In the genomic region with DNA sequence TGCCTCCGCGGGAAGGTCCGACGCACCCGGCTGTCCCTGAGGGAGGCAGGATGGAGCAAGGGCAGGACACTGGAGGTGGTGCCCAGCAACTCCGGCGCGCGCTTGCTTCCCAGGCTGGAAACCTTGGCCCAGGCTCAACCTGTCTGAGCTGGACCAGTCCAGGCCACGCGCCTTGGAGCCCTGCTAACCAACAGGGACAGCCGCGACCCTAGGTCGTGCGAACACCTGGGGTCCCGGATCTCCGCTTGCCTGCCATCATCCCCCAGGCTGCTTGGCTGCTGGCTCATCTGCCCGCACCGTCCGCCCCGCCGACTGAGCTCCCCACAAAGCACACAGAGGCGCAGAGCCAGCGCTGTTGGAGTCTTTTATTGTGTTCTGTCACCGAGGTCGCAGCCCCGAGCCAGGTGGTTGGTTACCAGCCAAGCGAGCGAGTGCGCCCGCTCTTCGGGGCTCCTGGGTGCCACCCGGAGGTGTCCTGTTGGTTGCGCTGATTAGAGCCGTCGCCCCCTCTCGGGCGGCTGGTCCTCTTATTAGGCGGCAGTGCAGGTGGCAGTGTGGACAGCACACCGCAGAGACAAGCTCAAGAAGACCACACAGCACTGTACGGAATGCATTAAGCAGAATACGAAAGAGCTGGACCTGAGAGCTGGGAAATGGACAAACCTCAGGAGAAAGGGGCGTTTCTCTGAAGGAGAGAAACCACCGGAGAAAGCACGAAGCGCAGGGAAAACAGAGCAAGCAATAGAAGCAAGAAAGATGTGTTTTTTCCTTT, we compare ENCODE assay signal across 9 cellular contexts. TPM values are rescaled to one million over a fixed set of nuclear protein-coding genes. Genes with fewer than 3 reads are reported as not detected.
DNase-seq lines count a peak whose midpoint lies in the region; ATAC-seq, FAIRE-seq and TF ChIP-seq lines count a peak whose summit lies in the region.
"Had no signal": no experiment of that assay in that cellular context is flagged by ENCODE, and none has a peak within 500 bp of the region (broad histone marks: within the 10 kb centered on the region; RNA-seq: fewer than 3 reads in every experiment).

No MANE protein-coding gene starts in this region.

- no peak for TF ChIP-seq RAD21 in SK-N-SH (IDR thresholded peaks at IDR 0.05; ENCODE audit: low read length)

- H3K79me2 ChIP-seq in SK-N-SH (ENCODE audit: insufficient read depth): no peaks in the 10 kb centered on the region

- CTCF ChIA-PET in SK-N-SH (lab: Yijun Ruan, JAX): interaction anchor here (0.7 to 5.6 kb wide), 5 partner anchors 9 to 1469 kb away, joined by 3 to 20 read pairs (median 5); no protein-coding TSS in a partner anchor
- CTCF ChIA-PET in HEK293T (lab: Yijun Ruan, JAX): no interaction called here

- H4K20me1 ChIP-seq in SK-N-SH (ENCODE audit: insufficient read depth): no peaks in the 10 kb centered on the region

- TF ChIP-seq CTCF in SK-N-SH (IDR thresholded peaks at IDR 0.05) (no peak), suprapubic skin (IDR thresholded peaks at IDR 0.05) (no peak), upper lobe of right lung (IDR thresholded peaks at IDR 0.05) (no peak)

- no peak overlapping the region for H3K4me3 ChIP-seq in SK-N-SH (ENCODE audit: low read depth in 2 of 2, low read length in 1 of 2)
- H3K4me3 ChIP-seq in suprapubic skin: peak overlapping the region; percentile 71
- H3K4me3 ChIP-seq in upper lobe of right lung: no peak overlapping the region

- no peaks in the 10 kb centered on the region; a peak in 1 of 4 replicates for H3K4me1 ChIP-seq in SK-N-SH (ENCODE audit: control insufficient read depth in 1 of 2, insufficient read depth in 2 of 2, low read depth in 1 of 2, low read length in 1 of 2)
- H3K4me1 ChIP-seq in suprapubic skin: peaks cover 53% of the 10 kb centered on the region
- peaks cover 34% of the 10 kb centered on the region for H3K4me1 ChIP-seq in upper lobe of right lung

- no peak overlapping the region for H2AFZ ChIP-seq in SK-N-SH (ENCODE audit: low read depth)

- no peak for FAIRE-seq in urothelium cell line (lab: Jason Lieb, UNC)

- no peak for ATAC-seq in SK-N-SH treated with all-trans-retinoic acid at 6 μM for 48 hours
- ATAC-seq in upper lobe of right lung: no peak

- 20% methylated on average over 11 of the region's 46 CpGs for WGBS in SK-N-SH (ENCODE audit: low lambda C conversion rate)
- 41% methylated on average over 44 of the region's 46 CpGs for WGBS in suprapubic skin

- H3K9me2 ChIP-seq in SK-N-SH: no peaks in the 10 kb centered on the region

- TF ChIP-seq EP300 in SK-N-SH (IDR thresholded peaks at IDR 0.05; ENCODE audit: borderline replicate concordance in 1 of 2, low read depth in 1 of 2, low read length in 1 of 2) (no peak), suprapubic skin (IDR thresholded peaks at IDR 0.05) (no peak)

- H3K9me3 ChIP-seq in SK-N-SH: no peaks in the 10 kb centered on the region
- H3K9me3 ChIP-seq in suprapubic skin: no peaks in the 10 kb centered on the region
- H3K9me3 ChIP-seq in upper lobe of right lung: no peaks in the 10 kb centered on the region

- no peak overlapping the region for H3K27ac ChIP-seq in SK-N-SH (ENCODE audit: low read depth in 2 of 2, low read length in 1 of 2)
- no peak overlapping the region for H3K27ac ChIP-seq in suprapubic skin
- no peak overlapping the region for H3K27ac ChIP-seq in upper lobe of right lung

- H3K36me3 ChIP-seq in SK-N-SH (replicated peaks in 1 of 2; ENCODE audit: control insufficient read depth in 1 of 2, insufficient read depth in 2 of 2, low read length in 1 of 2): no peaks in the 10 kb centered on the region
- no peaks in the 10 kb centered on the region for H3K36me3 ChIP-seq in suprapubic skin
- no peaks in the 10 kb centered on the region for H3K36me3 ChIP-seq in upper lobe of right lung

- H3F3A ChIP-seq in SK-N-SH (replicated peaks; ENCODE audit: insufficient read depth): peaks cover 3% of the 10 kb centered on the region

- no peak overlapping the region for H3K9ac ChIP-seq in SK-N-SH

- H3K4me2 ChIP-seq in SK-N-SH: no peak overlapping the region

- POLR2A ChIA-PET in SK-N-SH (lab: Yijun Ruan, JAX) (no interaction called here), HEK293T (lab: Yijun Ruan, JAX) (no interaction called here)

- no peak for TF ChIP-seq POLR2A in suprapubic skin (IDR thresholded peaks at IDR 0.05)

- intact Hi-C loops in upper lobe of right lung (cut with DNase I): no loop called here

- DNase-seq in SK-N-SH: peak; percentile 11
- peak; percentile 41 for DNase-seq in amniotic epithelial cell (ENCODE audit: low read depth)
- DNase-seq in islet precursor cell: peak; percentile 67
- no peak for DNase-seq in suprapubic skin (ENCODE audit: low spot score in 2 of 2)
- no peak for DNase-seq in HEK293T (ENCODE audit: extremely low spot score)
- DNase-seq in urothelium cell line (ENCODE audit: low spot score): no peak
- DNase-seq in upper lobe of right lung: no peak
- DNase-seq: CD4-positive, CD25-positive, alpha-beta regulatory T cell had no signal

- H3K27me3 ChIP-seq in SK-N-SH (ENCODE audit: insufficient read depth) (peaks cover 67% of the 10 kb centered on the region), suprapubic skin (peaks cover 34% of the 10 kb centered on the region), upper lobe of right lung (peaks cover 57% of the 10 kb centered on the region)

TF ChIP-seq in SK-N-SH treated with all-trans-retinoic acid at 6 μM for 48 hours, 23 proteins besides CTCF, POLR2A, EP300 and RAD21 (continues in another document):
- TF ChIP-seq, protein P1, sequence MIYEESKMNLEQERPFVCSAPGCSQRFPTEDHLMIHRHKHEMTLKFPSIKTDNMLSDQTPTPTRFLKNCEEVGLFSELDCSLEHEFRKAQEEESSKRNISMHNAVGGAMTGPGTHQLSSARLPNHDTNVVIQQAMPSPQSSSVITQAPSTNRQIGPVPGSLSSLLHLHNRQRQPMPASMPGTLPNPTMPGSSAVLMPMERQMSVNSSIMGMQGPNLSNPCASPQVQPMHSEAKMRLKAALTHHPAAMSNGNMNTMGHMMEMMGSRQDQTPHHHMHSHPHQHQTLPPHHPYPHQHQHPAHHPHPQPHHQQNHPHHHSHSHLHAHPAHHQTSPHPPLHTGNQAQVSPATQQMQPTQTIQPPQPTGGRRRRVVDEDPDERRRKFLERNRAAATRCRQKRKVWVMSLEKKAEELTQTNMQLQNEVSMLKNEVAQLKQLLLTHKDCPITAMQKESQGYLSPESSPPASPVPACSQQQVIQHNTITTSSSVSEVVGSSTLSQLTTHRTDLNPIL (CRISPR knock-in tag; IDR thresholded peaks at IDR 0.05; ENCODE audit: low read depth): no peak
- TF ChIP-seq ZFP30 (CRISPR knock-in tag; IDR thresholded peaks at IDR 0.05): no peak
- no peak for TF ChIP-seq PPARA (CRISPR knock-in tag; IDR thresholded peaks at IDR 0.05; ENCODE audit: borderline replicate concordance)
- TF ChIP-seq RARB (CRISPR knock-in tag; IDR thresholded peaks at IDR 0.05): no peak
- TF ChIP-seq, protein P2, sequence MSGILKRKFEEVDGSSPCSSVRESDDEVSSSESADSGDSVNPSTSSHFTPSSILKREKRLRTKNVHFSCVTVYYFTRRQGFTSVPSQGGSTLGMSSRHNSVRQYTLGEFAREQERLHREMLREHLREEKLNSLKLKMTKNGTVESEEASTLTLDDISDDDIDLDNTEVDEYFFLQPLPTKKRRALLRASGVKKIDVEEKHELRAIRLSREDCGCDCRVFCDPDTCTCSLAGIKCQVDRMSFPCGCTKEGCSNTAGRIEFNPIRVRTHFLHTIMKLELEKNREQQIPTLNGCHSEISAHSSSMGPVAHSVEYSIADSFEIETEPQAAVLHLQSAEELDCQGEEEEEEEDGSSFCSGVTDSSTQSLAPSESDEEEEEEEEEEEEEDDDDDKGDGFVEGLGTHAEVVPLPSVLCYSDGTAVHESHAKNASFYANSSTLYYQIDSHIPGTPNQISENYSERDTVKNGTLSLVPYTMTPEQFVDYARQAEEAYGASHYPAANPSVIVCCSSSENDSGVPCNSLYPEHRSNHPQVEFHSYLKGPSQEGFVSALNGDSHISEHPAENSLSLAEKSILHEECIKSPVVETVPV (CRISPR knock-in tag; IDR thresholded peaks at IDR 0.05): no peak

TF ChIP-seq in HEK293T, 16 proteins besides CTCF, POLR2A, EP300 and RAD21:
- TF ChIP-seq ZNF384 (IDR thresholded peaks at IDR 0.05): no peak
- TF ChIP-seq LEF1 (IDR thresholded peaks at IDR 0.05; ENCODE audit: borderline replicate concordance): no peak
TF ChIP-seq in HEK293T: peak in this region for 0.

RNA-seq across cellular contexts. Expression of a gene that starts 3.8 kb away (rescaled TPM):
- 0.03 and 0.10 TPM in 2 replicates for polyA plus RNA-seq in SK-N-SH (2012; rRNA removed)
- 0.04 and 0.05 TPM in 2 replicates for polyA plus RNA-seq in SK-N-SH (2012; cell fraction: cytosol; rRNA removed)
- 0.06 and 0.08 TPM in 2 replicates for polyA plus RNA-seq in SK-N-SH (2012; cell fraction: nucleus; rRNA removed)
- total RNA-seq in suprapubic skin (10 to 100 TPM; 41.2 to 47.2 (median 44.1) TPM), upper lobe of right lung (44.3 TPM)
- polyA plus RNA-seq: CD4-positive, CD25-positive, alpha-beta regulatory T cell had no signal

RNA-seq across cellular contexts. Expression of a gene that starts 41.5 kb away (rescaled TPM):
- polyA plus RNA-seq in SK-N-SH (2012; rRNA removed): 431 and 600 TPM in 2 replicates
- 554 and 614 TPM in 2 replicates for polyA plus RNA-seq in SK-N-SH (2012; cell fraction: cytosol; rRNA removed)
- polyA plus RNA-seq in SK-N-SH (2012; cell fraction: nucleus; rRNA removed): 123 and 150 TPM in 2 replicates
- total RNA-seq in suprapubic skin: 100 to 1,000 TPM; 110 to 303 (median 209) TPM
- total RNA-seq in upper lobe of right lung: 240 TPM

Comparison
In these comparisons a context has a peak if more than half of its experiments do, and no peak if none do; other contexts are left out.
1. DNase-seq: peak in SK-N-SH (single experiment), amniotic epithelial cell (single experiment) and islet precursor cell (single experiment); none in suprapubic skin (0 of 2), HEK293T (single experiment), urothelium cell line (single experiment) and upper lobe of right lung (single experiment).